In the genomic region with DNA sequence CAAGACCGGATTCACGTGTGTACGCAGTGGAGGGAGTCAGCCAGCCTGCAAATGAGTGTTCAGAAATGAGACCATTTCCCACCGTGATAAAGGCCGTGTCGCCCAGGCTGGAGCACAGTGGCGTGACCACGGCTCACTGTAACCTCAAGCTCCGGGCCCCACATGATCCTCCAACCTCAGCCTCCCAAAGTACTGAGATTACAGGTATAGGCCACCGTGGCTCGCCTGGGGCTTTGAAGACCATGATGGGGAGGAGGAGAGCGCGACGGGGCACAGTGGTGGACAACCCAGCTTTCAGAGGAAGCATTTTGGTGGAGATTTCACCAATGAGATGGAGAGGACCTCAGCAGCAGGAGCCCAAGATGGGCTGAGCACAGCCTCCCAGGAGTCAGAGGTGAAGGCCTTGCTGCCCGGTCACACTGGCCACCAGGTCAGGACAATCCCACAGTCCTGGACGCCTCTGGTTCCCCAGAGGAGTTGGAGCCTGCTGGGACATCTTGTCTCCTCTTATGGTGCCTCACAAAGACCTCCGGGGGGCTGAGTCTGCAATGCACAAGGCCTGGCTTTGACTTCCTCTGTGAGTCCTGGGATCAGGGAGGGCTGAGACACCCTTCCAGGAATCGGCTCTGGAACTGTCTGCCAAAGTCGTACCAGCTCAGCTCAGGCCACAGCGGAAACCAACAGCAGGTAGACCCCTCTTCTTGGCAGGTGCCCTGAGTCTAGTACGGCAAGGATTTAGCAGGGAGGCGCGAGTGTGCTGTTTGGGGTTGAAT, we compare ENCODE assay signal across 23 cellular contexts. TPM values are rescaled to one million over a fixed set of nuclear protein-coding genes. Genes with fewer than 3 reads are reported as not detected.
DNase-seq lines count a peak whose midpoint lies in the region; ATAC-seq and TF ChIP-seq lines count a peak whose summit lies in the region.
"Had no signal": no experiment of that assay in that cellular context is flagged by ENCODE, and none has a peak within 500 bp of the region (broad histone marks: within the 10 kb centered on the region; RNA-seq: fewer than 3 reads in every experiment).

No MANE protein-coding gene starts in this region.

- no peak overlapping the region for H3K4me3 ChIP-seq in Peyer's patch
- H3K4me3 ChIP-seq in spleen, result no peak overlapping the region
- H3K4me3 ChIP-seq: colonic mucosa, GM23338, tibial nerve had no signal

- H3K4me3 Mint-ChIP-seq in activated naive CD4-positive, alpha-beta T cell treated with anti-CD3 and anti-CD28 coated beads, Interleukin-2, amount 10 ng/mL, durations not matched to agents 7 days and 5 days, result no peak overlapping the region
- H3K4me3 Mint-ChIP-seq: activated CD8-positive, alpha-beta memory T cell treated with anti-CD3 and anti-CD28 coated beads, Interleukin-2, amount 10 ng/mL, durations not matched to agents 7 days and 5 days; activated T-helper 1 cell treated with anti-CD3 and anti-CD28 coated beads, Interleukin-12 subunit alpha, Interleukin-12 subunit beta, Interleukin-2, Interleukin-4 antibody, amounts not matched to agents 30 ng/mL and 10 ng/mL and 1 ng/mL, durations not matched to agents 14 hours and 24 hours and 36 hours; GM23338; stimulated activated naive CD8-positive, alpha-beta T cell treated with anti-CD3 and anti-CD28 coated beads, Interleukin-15, Interleukin-2, amounts not matched to agents 100 ng/mL and 50 ng/mL, for 24 hours had no signal

- TF ChIP-seq CTCF in Peyer's patch (IDR thresholded peaks at IDR 0.05), result no peak
- no peak for TF ChIP-seq CTCF in spleen (IDR thresholded peaks at IDR 0.05 in 8 of 11, conservative IDR thresholded peaks at IDR 0.05 in 3 of 11)

- H3K36me3 ChIP-seq in Peyer's patch (no peaks in the 10 kb centered on the region), spleen (no peaks in the 10 kb centered on the region)
- H3K36me3 ChIP-seq: BE2C, colonic mucosa had no signal

- no peaks in the 10 kb centered on the region for H3K9me3 Mint-ChIP-seq in activated naive CD4-positive, alpha-beta T cell treated with anti-CD3 and anti-CD28 coated beads, Interleukin-2, amount 10 ng/mL, durations not matched to agents 7 days and 5 days
- H3K9me3 Mint-ChIP-seq: activated T-helper 1 cell treated with anti-CD3 and anti-CD28 coated beads, Interleukin-12 subunit alpha, Interleukin-12 subunit beta, Interleukin-2, Interleukin-4 antibody, amounts not matched to agents 30 ng/mL and 10 ng/mL and 1 ng/mL, durations not matched to agents 14 hours and 24 hours and 36 hours; GM23338; stimulated activated naive CD8-positive, alpha-beta T cell treated with anti-CD3 and anti-CD28 coated beads, Interleukin-15, Interleukin-2, amounts not matched to agents 100 ng/mL and 50 ng/mL, for 24 hours had no signal

- no peak overlapping the region for H3K27ac Mint-ChIP-seq in activated naive CD4-positive, alpha-beta T cell treated with anti-CD3 and anti-CD28 coated beads, Interleukin-2, amount 10 ng/mL, durations not matched to agents 7 days and 5 days
- H3K27ac Mint-ChIP-seq: activated T-helper 1 cell treated with anti-CD3 and anti-CD28 coated beads, Interleukin-12 subunit alpha, Interleukin-12 subunit beta, Interleukin-2, Interleukin-4 antibody, amounts not matched to agents 30 ng/mL and 10 ng/mL and 1 ng/mL, durations not matched to agents 14 hours and 24 hours and 36 hours; GM23338; stimulated activated naive CD8-positive, alpha-beta T cell treated with anti-CD3 and anti-CD28 coated beads, Interleukin-15, Interleukin-2, amounts not matched to agents 100 ng/mL and 50 ng/mL, for 24 hours had no signal

- no peaks in the 10 kb centered on the region for H3K27me3 ChIP-seq in Peyer's patch
- no peaks in the 10 kb centered on the region for H3K27me3 ChIP-seq in spleen (replicated peaks in 1 of 7)
- H3K27me3 ChIP-seq: BE2C, colonic mucosa, tibial nerve had no signal

- CTCF ChIA-PET in activated naive CD4-positive, alpha-beta T cell treated with anti-CD3 and anti-CD28 coated beads, Interleukin-2, amount 10 ng/mL, durations not matched to agents 7 days and 5 days (lab: Charles Lee), result no interaction called here

- H3K4me1 ChIP-seq in Peyer's patch (peaks cover 0 to 4% (median 0%) of the 10 kb centered on the region in 4 donors), spleen (peaks cover 4 to 26% (median 18%) of the 10 kb centered on the region in 6 donors)
- H3K4me1 ChIP-seq: BE2C, colonic mucosa had no signal

- 92 to 96% (median 94%) methylated on average over 17 to 23 of the region's 23 CpGs for WGBS in spleen, 5 donors

- TF ChIP-seq POLR2A in Peyer's patch (IDR thresholded peaks at IDR 0.05) (no peak), spleen (IDR thresholded peaks at IDR 0.05) (no peak)

- H3K4me1 Mint-ChIP-seq in activated naive CD4-positive, alpha-beta T cell treated with anti-CD3 and anti-CD28 coated beads, Interleukin-2, amount 10 ng/mL, durations not matched to agents 7 days and 5 days, result peaks cover 38% of the 10 kb centered on the region

- H3K27ac ChIP-seq in Peyer's patch, result no peak overlapping the region
- no peak overlapping the region for H3K27ac ChIP-seq in spleen
- H3K27ac ChIP-seq: colonic mucosa, tibial nerve had no signal

- DNase-seq in activated naive CD4-positive, alpha-beta T cell treated with anti-CD3 and anti-CD28 coated beads, Interleukin-2, amount 10 ng/mL, durations not matched to agents 7 days and 5 days, result peak; percentile 19
- no peak for DNase-seq in activated naive CD4-positive, alpha-beta T cell (lab: John Stamatoyannopoulos, UW)
- peak in 2 of 3 donors; percentile 25 to 40 for DNase-seq in Peyer's patch
- DNase-seq in left colon, result peak; percentile 1 to 13
- peak; percentile 66 for DNase-seq in spleen
- no peak for DNase-seq in dermis blood vessel endothelial cell
- DNase-seq in stimulated activated CD8-positive, alpha-beta memory T cell treated with anti-CD3 and anti-CD28 coated beads, Interleukin-4, amount 100 ng/mL, for 48 hours, result no peak
- DNase-seq in islet precursor cell, result no peak
- DNase-seq: activated CD4-positive, alpha-beta T cell treated with anti-CD3 and anti-CD28 coated beads for 4 hours; activated CD8-positive, alpha-beta memory T cell treated with anti-CD3 and anti-CD28 coated beads, Interleukin-2, amount 10 ng/mL, durations not matched to agents 7 days and 5 days; colonic mucosa; Karpas-422; NCI-H1930; NCI-H226; NCI-H774; SHP77 treated with DMSO at 0.1 percent for 48 hours; stimulated activated CD4-positive, alpha-beta T cell treated with anti-CD3 and anti-CD28 coated beads, Interleukin-4, amount 100 ng/mL, for 24 hours had no signal

- H3K36me3 Mint-ChIP-seq in activated naive CD4-positive, alpha-beta T cell treated with anti-CD3 and anti-CD28 coated beads, Interleukin-2, amount 10 ng/mL, durations not matched to agents 7 days and 5 days, result peaks cover 3% of the 10 kb centered on the region
- H3K36me3 Mint-ChIP-seq: activated CD8-positive, alpha-beta memory T cell treated with anti-CD3 and anti-CD28 coated beads, Interleukin-2, amount 10 ng/mL, durations not matched to agents 7 days and 5 days had no signal

- no peaks in the 10 kb centered on the region for H3K9me3 ChIP-seq in Peyer's patch
- H3K9me3 ChIP-seq in spleen, result no peaks in the 10 kb centered on the region
- H3K9me3 ChIP-seq: BE2C, colonic mucosa, tibial nerve had no signal

- ATAC-seq in left colon, result no peak
- ATAC-seq: activated CD8-positive, alpha-beta memory T cell treated with anti-CD3 and anti-CD28 coated beads, Interleukin-2, amount 10 ng/mL, durations not matched to agents 7 days and 5 days; GM23338; left lobe of liver had no signal

- intact Hi-C loops in left colon (cut with DNase I, micrococcal nuclease) (no loop called here), spleen (cut with DNase I; ENCODE audit: low total_unique reads) (no loop called here)

- H3K27me3 Mint-ChIP-seq in activated naive CD4-positive, alpha-beta T cell treated with anti-CD3 and anti-CD28 coated beads, Interleukin-2, amount 10 ng/mL, durations not matched to agents 7 days and 5 days, result peaks cover 4% of the 10 kb centered on the region
- H3K27me3 Mint-ChIP-seq: activated CD8-positive, alpha-beta memory T cell treated with anti-CD3 and anti-CD28 coated beads, Interleukin-2, amount 10 ng/mL, durations not matched to agents 7 days and 5 days; stimulated activated naive CD8-positive, alpha-beta T cell treated with anti-CD3 and anti-CD28 coated beads, Interleukin-15, Interleukin-2, amounts not matched to agents 100 ng/mL and 50 ng/mL, for 24 hours had no signal

RNA-seq across cellular contexts. Expression of gene MXD4, which starts 22.4 kb away (rescaled TPM):
- 10 to 100 TPM; 28.9 to 52.5 (median 44.0) TPM for total RNA-seq in Peyer's patch
- total RNA-seq in left colon, result 10 to 100 TPM; 33.1 to 49.8 TPM
- 100 to 1,000 TPM in 5 of 7 donors, 10 to 100 TPM in 2; 51.8 to 128 (median 112) TPM for total RNA-seq in spleen
- polyA plus RNA-seq in spleen, result 100 to 1,000 TPM in 1 of 3 donors, 10 to 100 TPM in 2; 36.0 to 103 (median 38.4) TPM
- total RNA-seq in dermis blood vessel endothelial cell, result 92.1 and 94.1 TPM in 2 replicates

RNA-seq across cellular contexts. Expression of gene HAUS3, which starts 42.4 kb away (rescaled TPM):
- total RNA-seq in Peyer's patch (10 to 100 TPM in 1 of 4 donors, 1 to 10 TPM in 3; 8.6 to 11.6 (median 9.0) TPM), left colon (1 to 10 TPM; 7.7 to 9.7 TPM), spleen (10 to 100 TPM; 16.2 to 22.4 (median 19.2) TPM), dermis blood vessel endothelial cell (14.0 and 15.8 TPM in 2 replicates)
- polyA plus RNA-seq in spleen, result 10 to 100 TPM; 10.3 to 15.0 (median 13.0) TPM

RNA-seq across cellular contexts. Expression of gene POLN, which starts 42.4 kb away (rescaled TPM):
- total RNA-seq in Peyer's patch (1 to 10 TPM in 3 of 4 donors, under 1 TPM in 1; 0.70 to 6.6 (median 3.2) TPM), left colon (1 to 10 TPM; 1.3 to 3.1 TPM), spleen (1 to 10 TPM; 1.9 to 3.5 (median 2.9) TPM), dermis blood vessel endothelial cell (2.7 and 5.8 TPM in 2 replicates)
- 1 to 10 TPM; 1.2 to 1.5 (median 1.5) TPM for polyA plus RNA-seq in spleen

Comparison
In these comparisons a context has a peak if more than half of its experiments do, and no peak if none do; other contexts are left out.
1. DNase-seq: peak in activated naive CD4-positive, alpha-beta T cell treated with anti-CD3 and anti-CD28 coated beads, Interleukin-2, amount 10 ng/mL, durations not matched to agents 7 days and 5 days (single experiment), Peyer's patch (2 of 3), left colon (2 of 2) and spleen (single experiment); none in activated naive CD4-positive, alpha-beta T cell (0 of 4), dermis blood vessel endothelial cell (single experiment), stimulated activated CD8-positive, alpha-beta memory T cell treated with anti-CD3 and anti-CD28 coated beads, Interleukin-4, amount 100 ng/mL, for 48 hours (single experiment) and islet precursor cell (single experiment).